1 cellular context compared by ENCODE assay signal in the genomic region with DNA sequence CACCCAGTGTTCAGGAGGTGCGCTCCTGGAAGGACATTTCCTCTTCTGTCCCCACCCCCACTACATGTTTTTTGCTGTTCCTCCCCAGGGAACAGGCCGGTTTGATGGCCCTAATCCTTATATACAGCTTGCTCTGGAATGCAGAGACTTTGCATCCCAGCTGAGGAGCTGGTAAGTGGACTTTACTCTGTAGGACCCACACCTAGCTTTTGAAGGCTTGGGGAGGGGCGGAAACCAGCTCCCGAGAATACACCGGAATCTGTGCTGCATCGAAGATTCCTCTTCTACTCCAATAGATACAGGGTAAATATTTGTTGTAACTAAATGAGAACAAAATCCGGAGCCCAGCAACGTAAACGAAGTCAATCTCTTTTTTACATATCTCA.
TF ChIP-seq lines count a peak whose summit lies in the region.

No MANE protein-coding gene starts in this region.

TF ChIP-seq in SK-N-SH treated with all-trans-retinoic acid at 6 μM for 48 hours, 23 proteins besides CTCF, POLR2A, EP300 and RAD21 (continued from another document):
- TF ChIP-seq, protein P1, sequence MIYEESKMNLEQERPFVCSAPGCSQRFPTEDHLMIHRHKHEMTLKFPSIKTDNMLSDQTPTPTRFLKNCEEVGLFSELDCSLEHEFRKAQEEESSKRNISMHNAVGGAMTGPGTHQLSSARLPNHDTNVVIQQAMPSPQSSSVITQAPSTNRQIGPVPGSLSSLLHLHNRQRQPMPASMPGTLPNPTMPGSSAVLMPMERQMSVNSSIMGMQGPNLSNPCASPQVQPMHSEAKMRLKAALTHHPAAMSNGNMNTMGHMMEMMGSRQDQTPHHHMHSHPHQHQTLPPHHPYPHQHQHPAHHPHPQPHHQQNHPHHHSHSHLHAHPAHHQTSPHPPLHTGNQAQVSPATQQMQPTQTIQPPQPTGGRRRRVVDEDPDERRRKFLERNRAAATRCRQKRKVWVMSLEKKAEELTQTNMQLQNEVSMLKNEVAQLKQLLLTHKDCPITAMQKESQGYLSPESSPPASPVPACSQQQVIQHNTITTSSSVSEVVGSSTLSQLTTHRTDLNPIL (CRISPR knock-in tag; IDR thresholded peaks at IDR 0.05; ENCODE audit: low read depth), result no peak
- TF ChIP-seq BACH2 (CRISPR knock-in tag; IDR thresholded peaks at IDR 0.05; ENCODE audit: borderline replicate concordance), result no peak
TF ChIP-seq in SK-N-SH treated with all-trans-retinoic acid at 6 μM for 48 hours: peak in this region for 0.
